In the genomic region with DNA sequence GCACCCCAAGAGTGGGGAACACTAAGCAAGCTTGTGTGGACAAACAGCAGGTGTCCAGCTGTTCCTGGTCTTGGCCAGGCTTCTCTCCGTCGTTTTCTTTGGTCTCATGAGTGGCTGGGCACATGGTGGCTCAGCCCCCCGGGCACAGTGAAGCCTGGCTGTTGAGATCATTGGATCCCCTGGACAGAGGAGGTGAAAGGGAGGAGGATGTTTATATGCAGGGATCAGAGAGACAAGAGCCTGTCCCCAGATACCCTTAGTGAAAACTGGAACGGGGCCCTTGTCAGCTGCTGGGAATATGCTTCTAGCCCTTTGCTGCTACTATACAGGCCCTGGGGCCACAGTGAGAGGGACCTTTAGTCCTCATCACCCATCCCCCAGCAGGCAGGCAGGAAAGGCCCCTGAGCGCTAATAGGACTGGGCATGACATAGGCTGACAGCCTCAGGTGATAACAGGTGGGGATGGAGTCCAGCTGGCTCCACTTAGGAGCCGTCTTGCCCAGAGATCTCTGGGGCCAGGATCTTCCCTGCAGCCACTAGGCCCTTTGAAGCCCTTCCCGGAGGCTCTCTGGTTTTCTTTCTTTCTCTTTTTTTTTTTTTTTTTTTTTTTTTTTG, we compare ENCODE assay signal across 22 cellular contexts. TPM values are rescaled to one million over a fixed set of nuclear protein-coding genes. Genes with fewer than 3 reads are reported as not detected.
DNase-seq lines count a peak whose midpoint lies in the region; ATAC-seq and TF ChIP-seq lines count a peak whose summit lies in the region.
"Had no signal": no experiment of that assay in that cellular context is flagged by ENCODE, and none has a peak within 500 bp of the region (broad histone marks: within the 10 kb centered on the region; RNA-seq: fewer than 3 reads in every experiment).

No MANE protein-coding gene starts in this region.

- no TSS peak for BruUV-seq in IMR-90 (replicated peaks; lab: Mats Ljungman, UMichigan)

- intact Hi-C loops in IMR-90 (cut with micrococcal nuclease), result no loop called here
- intact Hi-C loops in right cardiac atrium (cut with DNase I), result no loop called here

- H3K18ac ChIP-seq in IMR-90 (ENCODE audit: low read depth, low read length), result no peak overlapping the region

- H2AK9ac ChIP-seq in IMR-90 (replicated peaks; ENCODE audit: low read depth, low read length, poor library complexity), result no peak overlapping the region

- no peak overlapping the region for H4K5ac ChIP-seq in IMR-90 (ENCODE audit: low read depth, low read length)

- no peak for TF ChIP-seq RAD21 in IMR-90 (IDR thresholded peaks at IDR 0.05; ENCODE audit: low read length)

- no peak overlapping the region for H3K9ac ChIP-seq in IMR-90 (ENCODE audit: low read depth, low read length)

- in situ Hi-C loops in IMR-90 (cut with MboI; ENCODE audit: low sequenced_read_pairs), result no loop called here

- no peak overlapping the region for H4K8ac ChIP-seq in IMR-90 (ENCODE audit: low read depth in 2 of 2, low read length in 2 of 2)

- no peaks in the 10 kb centered on the region; the same call in 1 of the 2 replicates for H3K9me1 ChIP-seq in IMR-90 (ENCODE audit: insufficient read depth, low read length)

- WGBS in IMR-90 (ENCODE audit: extremely low coverage in 2 of 2, insufficient read length in 1 of 2), 2 experiments, result no CpG with 5 or more reads among the region's 7 CpGs
- 26% methylated on average over 7 of the region's 7 CpGs for WGBS in right cardiac atrium

- no peak for TF ChIP-seq CTCF in BE2C (IDR thresholded peaks at IDR 0.05; ENCODE audit: low read depth, low read length)
- no peak for TF ChIP-seq CTCF in IMR-90 (conservative IDR thresholded peaks at IDR 0.05; ENCODE audit: low read depth, low read length)

- no peak overlapping the region for H2BK5ac ChIP-seq in IMR-90 (ENCODE audit: low read depth, low read length, poor library complexity, severe bottlenecking)

- no peak overlapping the region for H2BK15ac ChIP-seq in IMR-90 (ENCODE audit: low read depth, low read length)

- CTCF ChIA-PET in IMR-90 (lab: Yijun Ruan, JAX), result interaction anchor here (0.7 kb wide), 1 partner anchor 9 kb away, joined by 5 read pairs; no protein-coding TSS in a partner anchor

- H3K4me1 ChIP-seq in BE2C, result peaks cover 20% of the 10 kb centered on the region
- H3K4me1 ChIP-seq in IMR-90 (ENCODE audit: control insufficient read depth, insufficient read depth, low read length), result no peaks in the 10 kb centered on the region
- H3K4me1 ChIP-seq in right cardiac atrium (ENCODE audit: control insufficient read depth, insufficient read depth, low read length), result no peaks in the 10 kb centered on the region

- no peaks in the 10 kb centered on the region for H3K79me1 ChIP-seq in IMR-90 (ENCODE audit: low read depth in 1 of 2, low read length in 2 of 2)

- no peaks in the 10 kb centered on the region for H4K20me1 ChIP-seq in IMR-90 (ENCODE audit: insufficient read depth, low read length)

- no peak overlapping the region for H2BK20ac ChIP-seq in IMR-90 (ENCODE audit: low read depth, low read length)

- DNase-seq in BE2C, result peak; percentile 47
- no peak for DNase-seq in IMR-90
- DNase-seq in cerebellar cortex (ENCODE audit: low spot score), result peak; percentile 28
- DNase-seq in right cardiac atrium, result peak in 2 of 3 donors; percentile 14 to 16
- no peak for DNase-seq in NCI-H446 (lab: John Stamatoyannopoulos, UW)
- no peak for DNase-seq in COLO668 (lab: John Stamatoyannopoulos, UW; ENCODE audit: unreplicated experiment)
- no peak for DNase-seq in putamen (ENCODE audit: low spot score)
- DNase-seq: CD4-positive, CD25-positive, alpha-beta regulatory T cell; COR-L47; DMS 273 treated with DMSO at 0.1 percent for 48 hours; DND-41; Kasumi-1; NCI-H1694 treated with DMSO at 0.1 percent for 48 hours; NK-92 treated with Interleukin-12 subunit alpha and Interleukin-12 subunit beta, amount 100 ng/mL, for 24 hours; SW 1271; T-helper 17 cell had no signal

- H3K23ac ChIP-seq in IMR-90 (ENCODE audit: low read depth, low read length), result no peak overlapping the region

- TF ChIP-seq POLR2A in IMR-90 (IDR thresholded peaks at IDR 0.05; ENCODE audit: low read depth, low read length), result no peak

- no peaks in the 10 kb centered on the region for H3K9me3 ChIP-seq in BE2C
- no peaks in the 10 kb centered on the region for H3K9me3 ChIP-seq in IMR-90 (ENCODE audit: control insufficient read depth, insufficient read depth, low read length)
- H3K9me3 ChIP-seq in right cardiac atrium (ENCODE audit: control insufficient read depth, low read length), result no peaks in the 10 kb centered on the region

- H2AK5ac ChIP-seq in IMR-90 (ENCODE audit: low read depth, low read length), result no peak overlapping the region

- no peak overlapping the region for H2BK120ac ChIP-seq in IMR-90 (ENCODE audit: low read depth, low read length)

- H3K56ac ChIP-seq in IMR-90 (ENCODE audit: extremely low read depth, insufficient read depth, low read length), result no peak overlapping the region

- no peak overlapping the region for H3K4ac ChIP-seq in IMR-90 (ENCODE audit: low read depth, low read length)

- H4K91ac ChIP-seq in IMR-90 (ENCODE audit: insufficient read depth, low read depth, low read length), result no peak overlapping the region

- no peak overlapping the region for H3K27ac ChIP-seq in IMR-90 (ENCODE audit: insufficient read depth, low read length)
- H3K27ac ChIP-seq in right cardiac atrium (ENCODE audit: low read length), result no peak overlapping the region

- H3K36me3 ChIP-seq in BE2C (no peaks in the 10 kb centered on the region), IMR-90 (ENCODE audit: control insufficient read depth, insufficient read depth, low read length) (no peaks in the 10 kb centered on the region)

- H3K14ac ChIP-seq in IMR-90 (replicated peaks; ENCODE audit: low read depth, low read length), result no peak overlapping the region

- peak overlapping the region; percentile 51 for H2AFZ ChIP-seq in IMR-90 (replicated peaks; ENCODE audit: low read length, poor library complexity)

- H3K4me3 ChIP-seq in BE2C (ENCODE audit: low read depth, low read length), result no peak overlapping the region
- H3K4me3 ChIP-seq in IMR-90 (ENCODE audit: insufficient read depth, low read depth, low read length), result no peak overlapping the region
- no peak overlapping the region for H3K4me3 ChIP-seq in right cardiac atrium (ENCODE audit: low read length)

- no peak overlapping the region for H3K4me2 ChIP-seq in IMR-90 (ENCODE audit: low read depth, low read length)

- ATAC-seq in IMR-90 (ENCODE audit: low read depth), result no peak
- no peak for ATAC-seq in right cardiac atrium
- ATAC-seq: Panc1, T-helper 17 cell had no signal

- POLR2A ChIA-PET in IMR-90 (lab: Charles Lee; ENCODE audit: unreplicated experiment), result no interaction called here

- H3K27me3 ChIP-seq in BE2C (no peaks in the 10 kb centered on the region), IMR-90 (ENCODE audit: control insufficient read depth, insufficient read depth, low read length) (peaks cover 49% of the 10 kb centered on the region), right cardiac atrium (ENCODE audit: control insufficient read depth, insufficient read depth) (no peaks in the 10 kb centered on the region)

- dilution Hi-C loops in IMR-90 (cut with HindIII; ENCODE audit: low sequenced_read_pairs, unreplicated experiment), result no loop called here

TF ChIP-seq in IMR-90, 13 proteins besides CTCF, POLR2A, EP300 and RAD21 (continues in another document):
- no peak for TF ChIP-seq RCOR1 (IDR thresholded peaks at IDR 0.05; ENCODE audit: insufficient replicate concordance, low read length)
- no peak for TF ChIP-seq NFE2L2 (IDR thresholded peaks at IDR 0.05; ENCODE audit: low read depth, low read length)
- no peak for TF ChIP-seq MXI1 (IDR thresholded peaks at IDR 0.05; ENCODE audit: borderline replicate concordance, low read depth, low read length)
- no peak for TF ChIP-seq MAZ (IDR thresholded peaks at IDR 0.05; ENCODE audit: borderline replicate concordance, low read depth, low read length)
- no peak for TF ChIP-seq RFX5 (IDR thresholded peaks at IDR 0.05; ENCODE audit: low read depth, low read length)
- no peak for TF ChIP-seq ELK1 (IDR thresholded peaks at IDR 0.05; ENCODE audit: borderline replicate concordance, low read depth, low read length)
- TF ChIP-seq CHD1 (IDR thresholded peaks at IDR 0.05; ENCODE audit: low read depth, low read length), result no peak
- no peak for TF ChIP-seq MAFK (IDR thresholded peaks at IDR 0.05; ENCODE audit: low read depth, low read length)
- no peak for TF ChIP-seq CEBPB (IDR thresholded peaks at IDR 0.05; ENCODE audit: low read depth, low read length)
- TF ChIP-seq, protein P1, sequence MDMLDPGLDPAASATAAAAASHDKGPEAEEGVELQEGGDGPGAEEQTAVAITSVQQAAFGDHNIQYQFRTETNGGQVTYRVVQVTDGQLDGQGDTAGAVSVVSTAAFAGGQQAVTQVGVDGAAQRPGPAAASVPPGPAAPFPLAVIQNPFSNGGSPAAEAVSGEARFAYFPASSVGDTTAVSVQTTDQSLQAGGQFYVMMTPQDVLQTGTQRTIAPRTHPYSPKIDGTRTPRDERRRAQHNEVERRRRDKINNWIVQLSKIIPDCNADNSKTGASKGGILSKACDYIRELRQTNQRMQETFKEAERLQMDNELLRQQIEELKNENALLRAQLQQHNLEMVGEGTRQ (IDR thresholded peaks at IDR 0.05; ENCODE audit: low read depth, low read length), result no peak
- TF ChIP-seq SMC3 (IDR thresholded peaks at IDR 0.05; ENCODE audit: low read depth, low read length), result no peak

RNA-seq across cellular contexts. Expression of gene EPHA8, which starts 16.4 kb away (rescaled TPM):
- polyA plus RNA-seq in BE2C (2012; ENCODE audit: insufficient read depth, insufficient read length, low read depth), result 11.8 TPM
- total RNA-seq in IMR-90 (2012; rRNA removed) (not detected in 2 replicates), right cardiac atrium (not detected)
- polyA plus RNA-seq in IMR-90 (2012; rRNA removed) (not detected in 2 replicates), right cardiac atrium (not detected)
- polyA plus RNA-seq in IMR-90 (2012; cell fraction: cytosol; rRNA removed), result not detected in 2 replicates
- not detected in 2 replicates for polyA plus RNA-seq in IMR-90 (2012; cell fraction: nucleus; rRNA removed; ENCODE audit: low replicate concordance)
- total RNA-seq: A673; CD4-positive, CD25-positive, alpha-beta regulatory T cell; MCF 10A; SK-MEL-5; T-helper 17 cell had no signal
- polyA plus RNA-seq: BJ; CD4-positive, CD25-positive, alpha-beta regulatory T cell had no signal

RNA-seq across cellular contexts. Expression of gene C1QA, which starts 56.8 kb away (rescaled TPM):
- polyA plus RNA-seq in BE2C (2012; ENCODE audit: insufficient read depth, insufficient read length, low read depth), result not detected
- total RNA-seq in IMR-90 (2012; rRNA removed) (not detected in 2 replicates), right cardiac atrium (100 to 1,000 TPM in 3 of 4 donors, 10 to 100 TPM in 1; 80.5 to 156 (median 127) TPM)
- polyA plus RNA-seq in IMR-90 (2012; rRNA removed) (not detected in 2 replicates), right cardiac atrium (51.4 TPM)
- not detected in 2 replicates for polyA plus RNA-seq in IMR-90 (2012; cell fraction: cytosol; rRNA removed)
- not detected in 2 replicates for polyA plus RNA-seq in IMR-90 (2012; cell fraction: nucleus; rRNA removed; ENCODE audit: low replicate concordance)
- total RNA-seq: A673; CD4-positive, CD25-positive, alpha-beta regulatory T cell; MCF 10A; NCI-H460; SK-MEL-5; T-helper 17 cell had no signal
- polyA plus RNA-seq: BJ; CD4-positive, CD25-positive, alpha-beta regulatory T cell had no signal

Comparison
In these comparisons a context has a peak if more than half of its experiments do, and no peak if none do; other contexts are left out.
1. DNase-seq: peak in BE2C (single experiment), cerebellar cortex (single experiment) and right cardiac atrium (2 of 3); none in IMR-90 (single experiment), NCI-H446 (0 of 2), COLO668 (single experiment) and putamen (single experiment).
2. RNA of gene C1QA, which starts 56.8 kb away (total RNA-seq): 80.5 to 156 TPM in right cardiac atrium; not detected in IMR-90; every median in the first group is over 10 times any median in the second.